ENCODE assay signal across 8 cellular contexts in the genomic region with DNA sequence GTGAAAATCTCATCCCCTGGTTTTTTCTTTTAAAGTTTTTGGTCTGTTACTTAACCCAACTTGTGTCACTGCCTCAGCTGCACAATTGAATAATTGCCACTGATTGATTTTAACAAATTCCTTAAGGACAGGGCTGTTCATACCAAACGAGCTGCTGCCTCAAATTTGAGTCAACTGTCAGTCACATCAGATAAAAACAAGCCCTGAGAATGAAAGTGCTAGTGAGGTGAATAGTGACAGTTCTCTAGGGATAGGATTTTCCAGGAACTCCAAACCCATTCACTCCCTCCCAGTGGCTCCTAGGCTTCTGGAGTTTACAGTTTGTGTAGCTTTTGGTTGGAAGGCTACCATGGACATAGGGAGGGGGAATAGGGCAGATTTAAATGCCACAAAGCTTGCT.
"Had no signal": no experiment of that assay in that cellular context is flagged by ENCODE, and none has a peak within 500 bp of the region (broad histone marks: within the 10 kb centered on the region; RNA-seq: fewer than 3 reads in every experiment).

No MANE protein-coding gene starts in this region.

- DNase-seq: GDM1, GF-D8 had no signal

- ATAC-seq: GM12878 had no signal

- FAIRE-seq: G401.6, GM12878, GM12891, GM12892, GM18507, GM19239 had no signal

- H3K4me3 ChIP-seq: GM12878 had no signal
